ENCODE assay signal across 1 cellular context in genomic region chr2:219205981-219206441, GRCh38.
TF ChIP-seq lines count a peak whose summit lies in the region.

No MANE protein-coding gene starts in this region.

TF ChIP-seq in K562, 482 proteins besides CTCF, POLR2A, EP300 and RAD21:
- 0 out of 2 replicates have a peak, but pooled peaks have one; percentile 15 for TF ChIP-seq ZBTB40 (IDR thresholded peaks at IDR 0.05)
- no peak for TF ChIP-seq ZBTB40 (CRISPR knock-in tag; IDR thresholded peaks at IDR 0.05)
- no peak for TF ChIP-seq ZNF780A (CRISPR knock-in tag; IDR thresholded peaks at IDR 0.05)
- TF ChIP-seq SOX6 (IDR thresholded peaks at IDR 0.05): no peak
- no peak for TF ChIP-seq MTA1 (IDR thresholded peaks at IDR 0.05; ENCODE audit: borderline replicate concordance)
- no peak for TF ChIP-seq ZC3H4 (CRISPR knock-in tag; IDR thresholded peaks at IDR 0.05; ENCODE audit: borderline replicate concordance)
- TF ChIP-seq KAT7 (CRISPR knock-in tag; IDR thresholded peaks at IDR 0.05; ENCODE audit: borderline replicate concordance): peak; percentile 68; the same call in 1 of the 2 replicates
- TF ChIP-seq C11orf30 (IDR thresholded peaks at IDR 0.05; ENCODE audit: low read depth): no peak
- TF ChIP-seq, protein P1, sequence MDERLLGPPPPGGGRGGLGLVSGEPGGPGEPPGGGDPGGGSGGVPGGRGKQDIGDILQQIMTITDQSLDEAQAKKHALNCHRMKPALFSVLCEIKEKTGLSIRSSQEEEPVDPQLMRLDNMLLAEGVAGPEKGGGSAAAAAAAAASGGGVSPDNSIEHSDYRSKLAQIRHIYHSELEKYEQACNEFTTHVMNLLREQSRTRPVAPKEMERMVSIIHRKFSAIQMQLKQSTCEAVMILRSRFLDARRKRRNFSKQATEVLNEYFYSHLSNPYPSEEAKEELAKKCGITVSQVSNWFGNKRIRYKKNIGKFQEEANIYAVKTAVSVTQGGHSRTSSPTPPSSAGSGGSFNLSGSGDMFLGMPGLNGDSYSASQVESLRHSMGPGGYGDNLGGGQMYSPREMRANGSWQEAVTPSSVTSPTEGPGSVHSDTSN (CRISPR knock-in tag; IDR thresholded peaks at IDR 0.05; ENCODE audit: low read depth): no peak
- TF ChIP-seq, protein P1 (tag; conservative IDR thresholded peaks at IDR 0.05; ENCODE audit: low read depth): no peak
- no peak for TF ChIP-seq RFX5 (IDR thresholded peaks at IDR 0.05; ENCODE audit: low read depth, low read length)
- TF ChIP-seq CBFA2T3 (IDR thresholded peaks at IDR 0.05): no peak
- TF ChIP-seq NCOA1 (IDR thresholded peaks at IDR 0.05; ENCODE audit: low read depth): no peak
- peak; percentile 27; the same call in 1 of the 2 replicates for TF ChIP-seq ETV5 (CRISPR knock-in tag; IDR thresholded peaks at IDR 0.05; ENCODE audit: low read depth)
- TF ChIP-seq NCOA4 (IDR thresholded peaks at IDR 0.05; ENCODE audit: partially characterized antibody): no peak
- TF ChIP-seq ZNF668 (CRISPR knock-in tag; IDR thresholded peaks at IDR 0.05): no peak
- TF ChIP-seq PML (IDR thresholded peaks at IDR 0.05; ENCODE audit: low read length): no peak
- TF ChIP-seq ZNF644 (tag; IDR thresholded peaks at IDR 0.05; ENCODE audit: low read depth): no peak
TF ChIP-seq in K562: peak in this region for 3.
